8 cellular contexts compared by ENCODE assay signal in genomic region chr19:35044317-35045117, GRCh38. TPM values are rescaled to one million over a fixed set of nuclear protein-coding genes. Genes with fewer than 3 reads are reported as not detected.
DNase-seq lines count a peak whose midpoint lies in the region; ATAC-seq and TF ChIP-seq lines count a peak whose summit lies in the region.

No MANE protein-coding gene starts in this region.

- no peak for ATAC-seq in activated CD4-positive, alpha-beta T cell treated with anti-CD3 and anti-CD28 coated beads for 36 hours
- ATAC-seq in lung (ENCODE audit: insufficient read depth, low FRiP score) (no peak), HG03565 (IDR thresholded peaks at IDR 0.05; ENCODE audit: unreplicated experiment) (no peak)

- no peaks in the 10 kb centered on the region for H3K36me3 Mint-ChIP-seq in activated CD4-positive, alpha-beta T cell treated with anti-CD3 and anti-CD28 coated beads for 36 hours (ENCODE audit: low read depth)
- no peaks in the 10 kb centered on the region for H3K36me3 Mint-ChIP-seq in chondrocyte (ENCODE audit: low read depth)

- peak; percentile 98 for TF ChIP-seq CTCF in chondrocyte (IDR thresholded peaks at IDR 0.05)
- TF ChIP-seq CTCF in lung (IDR thresholded peaks at IDR 0.05; ENCODE audit: control extremely low read depth, extremely low read depth) = peak; percentile 83

- H3K9me3 ChIP-seq in lung (ENCODE audit: control insufficient read depth in 2 of 2, insufficient read depth in 1 of 2, low read length in 1 of 2) = no peaks in the 10 kb centered on the region

- peaks cover 25% of the 10 kb centered on the region for H3K4me1 Mint-ChIP-seq in activated CD4-positive, alpha-beta T cell treated with anti-CD3 and anti-CD28 coated beads for 36 hours
- peaks cover 12% of the 10 kb centered on the region for H3K4me1 Mint-ChIP-seq in chondrocyte (ENCODE audit: low read depth)

- WGBS in lung, 2 donors = 65 to 71% methylated on average over 9 of the region's 9 CpGs

- no peak overlapping the region for H3K27ac Mint-ChIP-seq in activated CD4-positive, alpha-beta T cell treated with anti-CD3 and anti-CD28 coated beads for 36 hours
- no peak overlapping the region for H3K27ac Mint-ChIP-seq in chondrocyte (ENCODE audit: unreplicated experiment)

- DNase-seq in ELR (ENCODE audit: low read depth) = peak; percentile 53
- DNase-seq in LoVo (ENCODE audit: low spot score) = peak; percentile 43
- DNase-seq in activated CD4-positive, alpha-beta T cell treated with anti-CD3 and anti-CD28 coated beads for 36 hours = peak; percentile 79
- no peak for DNase-seq in chondrocyte (ENCODE audit: low spot score)
- DNase-seq in lung (ENCODE audit: low spot score) = peak; percentile 69
- DNase-seq in stimulated activated CD8-positive, alpha-beta memory T cell treated with anti-CD3 and anti-CD28 coated beads, Interleukin-4, amount 100 ng/mL, for 48 hours = peak; percentile 87
- no peak for DNase-seq in NCI-H2107 treated with DMSO at 0.1 percent for 48 hours (lab: John Stamatoyannopoulos, UW; ENCODE audit: unreplicated experiment)

- no peak overlapping the region for H3K27ac ChIP-seq in lung (ENCODE audit: low read depth in 1 of 2, low read length in 1 of 2)

- no peak overlapping the region for H3K4me3 Mint-ChIP-seq in activated CD4-positive, alpha-beta T cell treated with anti-CD3 and anti-CD28 coated beads for 36 hours
- H3K4me3 Mint-ChIP-seq in chondrocyte (ENCODE audit: unreplicated experiment) = no peak overlapping the region

- CTCF ChIA-PET in activated CD4-positive, alpha-beta T cell treated with anti-CD3 and anti-CD28 coated beads for 36 hours (lab: Charles Lee) = interaction anchor here (0.5 to 2.4 kb wide), 32 partner anchors 8 to 1160 kb away, joined by 3 to 17 read pairs (median 4); partner anchors contain the start of genes FXYD3, GRAMD1A, LGI4 and ZNF30

- H3K36me3 ChIP-seq in lung (ENCODE audit: control insufficient read depth in 2 of 2, insufficient read depth in 2 of 2, low read length in 2 of 2) = no peaks in the 10 kb centered on the region

- POLR2A ChIA-PET in activated CD4-positive, alpha-beta T cell treated with anti-CD3 and anti-CD28 coated beads for 36 hours (lab: Charles Lee) = no interaction called here

- no peaks in the 10 kb centered on the region for H3K27me3 ChIP-seq in lung (ENCODE audit: control insufficient read depth, insufficient read depth)

- intact Hi-C loops in activated CD4-positive, alpha-beta T cell treated with anti-CD3 and anti-CD28 coated beads for 36 hours (cut with DNase I, micrococcal nuclease) = loop anchor here (1.0 to 5.0 kb wide), 4 partner anchors 46 to 173 kb away; partner anchors contain the start of genes FXYD1 (in 1 of the 2) and LGI4 (in 1 of the 2)

- peaks cover 9 to 19% of the 10 kb centered on the region in 2 donors for H3K4me1 ChIP-seq in lung (ENCODE audit: control insufficient read depth in 2 of 2, insufficient read depth in 2 of 2, low read length in 2 of 2)

- peaks cover 4% of the 10 kb centered on the region for H3K27me3 Mint-ChIP-seq in activated CD4-positive, alpha-beta T cell treated with anti-CD3 and anti-CD28 coated beads for 36 hours
- peaks cover 5% of the 10 kb centered on the region for H3K27me3 Mint-ChIP-seq in chondrocyte (ENCODE audit: low read depth)

- H3K4me3 ChIP-seq in lung = no peak overlapping the region

- no peaks in the 10 kb centered on the region for H3K9me3 Mint-ChIP-seq in activated CD4-positive, alpha-beta T cell treated with anti-CD3 and anti-CD28 coated beads for 36 hours (ENCODE audit: low read depth)
- no peaks in the 10 kb centered on the region for H3K9me3 Mint-ChIP-seq in chondrocyte (ENCODE audit: low read depth)

RNA-seq across cellular contexts. Expression of gene HPN, which starts 3.0 kb away (rescaled TPM):
- under 1 TPM in 1 of 2 experiments, not detected in 1; 0.09 TPM for total RNA-seq in activated CD4-positive, alpha-beta T cell treated with anti-CD3 and anti-CD28 coated beads for 36 hours
- total RNA-seq in chondrocyte (not detected in 3 replicates), lung (10 to 100 TPM; 15.4 to 31.1 TPM)
- 10 to 100 TPM; 22.5 to 41.4 TPM for polyA plus RNA-seq in lung

RNA-seq across cellular contexts. Expression of gene SCN1B, which starts 14.2 kb away (rescaled TPM):
- total RNA-seq in activated CD4-positive, alpha-beta T cell treated with anti-CD3 and anti-CD28 coated beads for 36 hours = 1 to 10 TPM; 1.3 to 1.6 TPM
- 5.7 to 6.0 TPM (median 5.8 TPM) in 3 replicates for total RNA-seq in chondrocyte
- 1 to 10 TPM; 1.5 to 8.4 TPM for total RNA-seq in lung
- polyA plus RNA-seq in lung = 10 to 100 TPM in 1 of 2 donors, 1 to 10 TPM in 1; 9.5 to 12.6 TPM

RNA-seq across cellular contexts. Expression of gene GRAMD1A, which starts 44.4 kb away (rescaled TPM):
- 100 to 1,000 TPM; 185 to 227 TPM for total RNA-seq in activated CD4-positive, alpha-beta T cell treated with anti-CD3 and anti-CD28 coated beads for 36 hours
- total RNA-seq in chondrocyte (58.4 to 67.9 TPM (median 65.8 TPM) in 3 replicates), lung (100 to 1,000 TPM; 130 to 137 TPM)
- 100 to 1,000 TPM in 1 of 2 donors, 10 to 100 TPM in 1; 92.2 to 217 TPM for polyA plus RNA-seq in lung

Comparison
In these comparisons a context has a peak if more than half of its experiments do, and no peak if none do; other contexts are left out.
1. DNase-seq: peak in ELR (single experiment), LoVo (single experiment), activated CD4-positive, alpha-beta T cell treated with anti-CD3 and anti-CD28 coated beads for 36 hours (single experiment), lung (single experiment) and stimulated activated CD8-positive, alpha-beta memory T cell treated with anti-CD3 and anti-CD28 coated beads, Interleukin-4, amount 100 ng/mL, for 48 hours (single experiment); none in chondrocyte (single experiment) and NCI-H2107 treated with DMSO at 0.1 percent for 48 hours (single experiment).
2. RNA of gene HPN, which starts 3.0 kb away (total RNA-seq): 15.4 to 31.1 TPM in lung; 0.09 TPM in activated CD4-positive, alpha-beta T cell treated with anti-CD3 and anti-CD28 coated beads for 36 hours and not detected in chondrocyte; every median in the first group is over 10 times any median in the second.